In genomic region chr3:142929109-142929508, GRCh38 we compare ENCODE assay signal across 8 cellular contexts. TPM values are rescaled to one million over a fixed set of nuclear protein-coding genes. Genes with fewer than 3 reads are reported as not detected.
DNase-seq lines count a peak whose midpoint lies in the region; ATAC-seq and TF ChIP-seq lines count a peak whose summit lies in the region.

No MANE protein-coding gene starts in this region.

- intact Hi-C loops in cardiac septum (cut with DNase I) = loop anchor here (2.0 kb wide), 1 partner anchor 64 kb away; no protein-coding TSS in a partner anchor

- no peaks in the 10 kb centered on the region for H3K27me3 ChIP-seq in cardiac muscle cell
- H3K27me3 ChIP-seq in endodermal cell (ENCODE audit: control insufficient read depth, insufficient read depth, low read length, poor library complexity, severe bottlenecking) = no peaks in the 10 kb centered on the region
- H3K27me3 ChIP-seq in parathyroid adenoma (ENCODE audit: control insufficient read depth, insufficient read depth, low read length) = no peaks in the 10 kb centered on the region

- H3K27ac ChIP-seq in cardiac muscle cell = no peak overlapping the region
- H3K27ac ChIP-seq in endodermal cell (ENCODE audit: low read depth, low read length) = no peak overlapping the region
- H3K27ac ChIP-seq in parathyroid adenoma = no peak overlapping the region

- no peak overlapping the region for H2AFZ ChIP-seq in parathyroid adenoma

- H3K4me1 ChIP-seq in cardiac muscle cell (ENCODE audit: low read depth) (no peaks in the 10 kb centered on the region), endodermal cell (ENCODE audit: control insufficient read depth, insufficient read depth, low read length) (no peaks in the 10 kb centered on the region), parathyroid adenoma (no peaks in the 10 kb centered on the region)

- H3K9me3 ChIP-seq in cardiac muscle cell (ENCODE audit: low read depth) (no peaks in the 10 kb centered on the region), endodermal cell (ENCODE audit: control insufficient read depth, low read length) (peaks cover 6% of the 10 kb centered on the region), parathyroid adenoma (ENCODE audit: control insufficient read depth, low read length) (no peaks in the 10 kb centered on the region)

- no peak overlapping the region for H3K9ac ChIP-seq in endodermal cell (ENCODE audit: extremely low read depth, low read length, poor library complexity, severe bottlenecking)
- H3K9ac ChIP-seq in parathyroid adenoma = no peak overlapping the region

- no peaks in the 10 kb centered on the region for H3K79me2 ChIP-seq in parathyroid adenoma

- H3K27ac Mint-ChIP-seq in endodermal cell = no peak overlapping the region

- in situ Hi-C loops in KBM-7 (cut with MboI; ENCODE audit: low pct_unique_long_range_greater_than_20kb, low sequenced_read_pairs) = no loop called here

- H3K9me3 Mint-ChIP-seq in endodermal cell = peaks cover 6% of the 10 kb centered on the region

- peaks cover 6% of the 10 kb centered on the region for H3K4me1 Mint-ChIP-seq in endodermal cell

- ATAC-seq in SK-N-SH treated with all-trans-retinoic acid at 6 μM for 48 hours = peak; percentile 78
- no peak for ATAC-seq in GM18519 (IDR thresholded peaks at IDR 0.05; ENCODE audit: low FRiP score, unreplicated experiment)

- no peaks in the 10 kb centered on the region for H3K36me3 Mint-ChIP-seq in endodermal cell (ENCODE audit: low read depth)

- H3K4me2 ChIP-seq in parathyroid adenoma (ENCODE audit: low read length) = no peak overlapping the region

- TF ChIP-seq CTCF in cardiac muscle cell (IDR thresholded peaks at IDR 0.05; ENCODE audit: low read depth, low read length) (peak; percentile 40), endodermal cell (conservative IDR thresholded peaks at IDR 0.05) (peak; percentile 79), parathyroid adenoma (IDR thresholded peaks at IDR 0.05) (peak; percentile 38)

- no peaks in the 10 kb centered on the region for H3K36me3 ChIP-seq in cardiac muscle cell
- H3K36me3 ChIP-seq in endodermal cell (ENCODE audit: control insufficient read depth, insufficient read depth, low read length) = no peaks in the 10 kb centered on the region
- no peaks in the 10 kb centered on the region for H3K36me3 ChIP-seq in parathyroid adenoma (ENCODE audit: control insufficient read depth, insufficient read depth, low read length)

- H3K27me3 Mint-ChIP-seq in endodermal cell (ENCODE audit: insufficient read depth) = peaks cover 11% of the 10 kb centered on the region

- peak in 1 of 2 donors; percentile 48 for DNase-seq in cardiac muscle cell (ENCODE audit: low read depth in 1 of 2, low spot score in 1 of 2)
- DNase-seq in cardiac septum (ENCODE audit: low spot score) = no peak
- peak; percentile 63 for DNase-seq in KBM-7
- peak; percentile 84 for DNase-seq in endodermal cell
- no peak for DNase-seq in superior temporal gyrus (ENCODE audit: extremely low spot score)

- H3K4me3 ChIP-seq in cardiac muscle cell (no peak overlapping the region), endodermal cell (ENCODE audit: low read length) (no peak overlapping the region), parathyroid adenoma (ENCODE audit: low read depth, low read length) (no peak overlapping the region)

- WGBS in endodermal cell (ENCODE audit: insufficient coverage in 1 of 2, insufficient read length in 1 of 2), 2 experiments = 65% methylated on average over 2 of the region's 3 CpGs; no CpG with 5 or more reads in 1 of the 2 experiments

- no peak overlapping the region for H3K4me3 Mint-ChIP-seq in endodermal cell

TF ChIP-seq in SK-N-SH treated with all-trans-retinoic acid at 6 μM for 48 hours, 23 proteins besides CTCF, POLR2A, EP300 and RAD21:
- TF ChIP-seq CSDC2 (CRISPR knock-in tag; IDR thresholded peaks at IDR 0.05) = no peak
- no peak for TF ChIP-seq PPARA (CRISPR knock-in tag; IDR thresholded peaks at IDR 0.05; ENCODE audit: borderline replicate concordance)
- TF ChIP-seq, protein P1, sequence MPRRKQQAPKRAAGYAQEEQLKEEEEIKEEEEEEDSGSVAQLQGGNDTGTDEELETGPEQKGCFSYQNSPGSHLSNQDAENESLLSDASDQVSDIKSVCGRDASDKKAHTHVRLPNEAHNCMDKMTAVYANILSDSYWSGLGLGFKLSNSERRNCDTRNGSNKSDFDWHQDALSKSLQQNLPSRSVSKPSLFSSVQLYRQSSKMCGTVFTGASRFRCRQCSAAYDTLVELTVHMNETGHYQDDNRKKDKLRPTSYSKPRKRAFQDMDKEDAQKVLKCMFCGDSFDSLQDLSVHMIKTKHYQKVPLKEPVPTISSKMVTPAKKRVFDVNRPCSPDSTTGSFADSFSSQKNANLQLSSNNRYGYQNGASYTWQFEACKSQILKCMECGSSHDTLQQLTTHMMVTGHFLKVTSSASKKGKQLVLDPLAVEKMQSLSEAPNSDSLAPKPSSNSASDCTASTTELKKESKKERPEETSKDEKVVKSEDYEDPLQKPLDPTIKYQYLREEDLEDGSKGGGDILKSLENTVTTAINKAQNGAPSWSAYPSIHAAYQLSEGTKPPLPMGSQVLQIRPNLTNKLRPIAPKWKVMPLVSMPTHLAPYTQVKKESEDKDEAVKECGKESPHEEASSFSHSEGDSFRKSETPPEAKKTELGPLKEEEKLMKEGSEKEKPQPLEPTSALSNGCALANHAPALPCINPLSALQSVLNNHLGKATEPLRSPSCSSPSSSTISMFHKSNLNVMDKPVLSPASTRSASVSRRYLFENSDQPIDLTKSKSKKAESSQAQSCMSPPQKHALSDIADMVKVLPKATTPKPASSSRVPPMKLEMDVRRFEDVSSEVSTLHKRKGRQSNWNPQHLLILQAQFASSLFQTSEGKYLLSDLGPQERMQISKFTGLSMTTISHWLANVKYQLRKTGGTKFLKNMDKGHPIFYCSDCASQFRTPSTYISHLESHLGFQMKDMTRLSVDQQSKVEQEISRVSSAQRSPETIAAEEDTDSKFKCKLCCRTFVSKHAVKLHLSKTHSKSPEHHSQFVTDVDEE (CRISPR knock-in tag; IDR thresholded peaks at IDR 0.05) = no peak
- TF ChIP-seq RARB (CRISPR knock-in tag; IDR thresholded peaks at IDR 0.05) = no peak
- TF ChIP-seq, protein P2, sequence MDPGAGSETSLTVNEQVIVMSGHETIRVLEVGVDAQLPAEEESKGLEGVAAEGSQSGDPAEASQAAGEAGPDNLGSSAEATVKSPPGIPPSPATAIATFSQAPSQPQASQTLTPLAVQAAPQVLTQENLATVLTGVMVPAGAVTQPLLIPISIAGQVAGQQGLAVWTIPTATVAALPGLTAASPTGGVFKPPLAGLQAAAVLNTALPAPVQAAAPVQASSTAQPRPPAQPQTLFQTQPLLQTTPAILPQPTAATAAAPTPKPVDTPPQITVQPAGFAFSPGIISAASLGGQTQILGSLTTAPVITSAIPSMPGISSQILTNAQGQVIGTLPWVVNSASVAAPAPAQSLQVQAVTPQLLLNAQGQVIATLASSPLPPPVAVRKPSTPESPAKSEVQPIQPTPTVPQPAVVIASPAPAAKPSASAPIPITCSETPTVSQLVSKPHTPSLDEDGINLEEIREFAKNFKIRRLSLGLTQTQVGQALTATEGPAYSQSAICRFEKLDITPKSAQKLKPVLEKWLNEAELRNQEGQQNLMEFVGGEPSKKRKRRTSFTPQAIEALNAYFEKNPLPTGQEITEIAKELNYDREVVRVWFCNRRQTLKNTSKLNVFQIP (CRISPR knock-in tag; IDR thresholded peaks at IDR 0.05; ENCODE audit: borderline replicate concordance, low read depth) = no peak
- TF ChIP-seq TCF4 (CRISPR knock-in tag; IDR thresholded peaks at IDR 0.05; ENCODE audit: borderline replicate concordance) = no peak
- TF ChIP-seq ZFP3 (CRISPR knock-in tag; IDR thresholded peaks at IDR 0.05) = no peak

RNA-seq across cellular contexts. Expression of gene PAQR9, which starts 34.4 kb away (rescaled TPM):
- 0.18 and 1.0 TPM in 2 replicates for total RNA-seq in cardiac muscle cell
- polyA plus RNA-seq in cardiac muscle cell = 0.68 and 1.1 TPM in 2 replicates
- 10.7 TPM for total RNA-seq in cardiac septum
- total RNA-seq in endodermal cell = 10 to 100 TPM in 1 of 2 donors, 1 to 10 TPM in 1; 4.2 to 11.1 TPM
- 1.9 TPM for polyA plus RNA-seq in endodermal cell (2013, experiment 1 of 2)
- polyA plus RNA-seq in endodermal cell (2013, experiment 2 of 2) = 1.6 TPM

RNA-seq across cellular contexts. Expression of gene PCOLCE2, which starts 40.2 kb away (rescaled TPM):
- total RNA-seq in cardiac muscle cell = 5.5 and 6.5 TPM in 2 replicates
- polyA plus RNA-seq in cardiac muscle cell = 5.4 and 6.5 TPM in 2 replicates
- total RNA-seq in cardiac septum = 42.2 TPM
- total RNA-seq in endodermal cell = 10 to 100 TPM; 17.0 to 18.0 TPM
- 11.3 TPM for polyA plus RNA-seq in endodermal cell (2013, experiment 1 of 2)
- 11.4 TPM for polyA plus RNA-seq in endodermal cell (2013, experiment 2 of 2)

Comparison
In these comparisons a context has a peak if more than half of its experiments do, and no peak if none do; other contexts are left out.
1. DNase-seq: peak in KBM-7 (single experiment) and endodermal cell (single experiment); none in cardiac septum (single experiment) and superior temporal gyrus (single experiment).
2. Peak in every context shown above with its lines, with median percentiles within 50 percentile points of each other: CTCF ChIP-seq.